In the genomic region with DNA sequence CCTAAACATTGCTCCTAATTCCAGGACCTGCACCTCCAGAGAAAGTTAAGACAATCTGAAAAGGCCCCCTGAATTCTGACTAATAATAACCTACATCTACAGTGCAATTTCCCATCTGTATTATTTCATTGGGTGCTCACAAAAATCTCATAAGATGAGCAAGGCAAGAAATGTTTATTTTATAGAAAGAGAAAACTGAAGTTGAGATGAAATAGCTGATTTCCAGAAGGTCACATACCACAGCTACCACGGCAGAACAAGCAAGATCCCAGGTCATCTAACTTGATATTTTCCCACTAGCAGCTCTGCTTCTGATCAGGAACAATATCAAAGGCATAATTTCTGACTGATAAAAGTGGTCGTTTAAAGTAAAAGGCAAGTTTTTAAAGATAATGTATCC, we compare ENCODE assay signal across 16 cellular contexts.
A peak's percentile ranks its signal among the peaks of the same experiment; 100 is the strongest.
DNase-seq lines count a peak whose midpoint lies in the region; ATAC-seq and TF ChIP-seq lines count a peak whose summit lies in the region.
"Had no signal": no experiment of that assay in that cellular context is flagged by ENCODE, and none has a peak within 500 bp of the region (broad histone marks: within the 10 kb centered on the region; RNA-seq: fewer than 3 reads in every experiment).

No MANE protein-coding gene starts in this region.

- H3K9me3 ChIP-seq in SJSA1 (replicated peaks) (peaks cover 4% of the 10 kb centered on the region; the same call in 1 of the 2 replicates), WERI-Rb-1 (ENCODE audit: severe bottlenecking) (no peaks in the 10 kb centered on the region)
- H3K9me3 ChIP-seq: esophagus muscularis mucosa had no signal

- peak overlapping the region; percentile 24 to 79 for H3K27ac Mint-ChIP-seq in activated naive CD4-positive, alpha-beta T cell treated with anti-CD3 and anti-CD28 coated beads, Interleukin-2, amount 50 U/mL, for 72 hours
- H3K27ac Mint-ChIP-seq in stimulated activated naive CD8-positive, alpha-beta T cell treated with anti-CD3 and anti-CD28 coated beads, Interleukin-15, amount 100 ng/mL, for 72 hours, result peak overlapping the region; percentile 5 to 92
- H3K27ac Mint-ChIP-seq: immature natural killer cell; T-helper 2 cell treated with Interferon-gamma antibody and Interleukin-4, amounts not matched to agents 5 μg/mL and 100 μg/mL, for 36 hours had no signal

- H3K27me3 ChIP-seq in SJSA1 (replicated peaks), result no peaks in the 10 kb centered on the region
- H3K27me3 ChIP-seq in WERI-Rb-1 (ENCODE audit: insufficient read depth, low read depth, severe bottlenecking), result no peaks in the 10 kb centered on the region
- H3K27me3 ChIP-seq: cardiac muscle cell, esophagus muscularis mucosa had no signal

- peaks cover 2 to 7% of the 10 kb centered on the region in 2 donors for H3K9me3 Mint-ChIP-seq in activated naive CD4-positive, alpha-beta T cell treated with anti-CD3 and anti-CD28 coated beads, Interleukin-2, amount 50 U/mL, for 72 hours
- peaks cover 5 to 13% of the 10 kb centered on the region in 2 donors for H3K9me3 Mint-ChIP-seq in stimulated activated naive CD8-positive, alpha-beta T cell treated with anti-CD3 and anti-CD28 coated beads, Interleukin-15, amount 100 ng/mL, for 72 hours

- H3K4me1 ChIP-seq in SJSA1 (replicated peaks), result peaks cover 48% of the 10 kb centered on the region

- H3K27me3 Mint-ChIP-seq in stimulated activated naive CD8-positive, alpha-beta T cell treated with anti-CD3 and anti-CD28 coated beads, Interleukin-15, amount 100 ng/mL, for 72 hours, result no peaks in the 10 kb centered on the region

- TF ChIP-seq CTCF in fibroblast of villous mesenchyme (IDR thresholded peaks at IDR 0.05; ENCODE audit: insufficient read depth, low read depth, low read length), result no peak
- TF ChIP-seq CTCF in WERI-Rb-1 (IDR thresholded peaks at IDR 0.05; ENCODE audit: low read depth, low read length), result no peak

- H3K4me3 ChIP-seq in SJSA1 (no peak overlapping the region), fibroblast of villous mesenchyme (ENCODE audit: low read depth, low read length) (no peak overlapping the region), WERI-Rb-1 (ENCODE audit: low read depth, low read length) (no peak overlapping the region)
- H3K4me3 ChIP-seq: cardiac muscle cell, esophagus muscularis mucosa had no signal

- ATAC-seq in activated naive CD4-positive, alpha-beta T cell treated with anti-CD3 and anti-CD28 coated beads, Interleukin-2, amount 50 U/mL, for 72 hours, result no peak
- no peak for ATAC-seq in stimulated activated naive CD8-positive, alpha-beta T cell treated with anti-CD3 and anti-CD28 coated beads, Interleukin-15, amount 100 ng/mL, for 72 hours

- peaks cover 0 to 16% of the 10 kb centered on the region in 2 donors for H3K36me3 Mint-ChIP-seq in activated naive CD4-positive, alpha-beta T cell treated with anti-CD3 and anti-CD28 coated beads, Interleukin-2, amount 50 U/mL, for 72 hours

- H3K36me3 ChIP-seq in SJSA1, result no peaks in the 10 kb centered on the region
- no peaks in the 10 kb centered on the region for H3K36me3 ChIP-seq in WERI-Rb-1
- H3K36me3 ChIP-seq: cardiac muscle cell, esophagus muscularis mucosa had no signal

- no peak for DNase-seq in activated naive CD4-positive, alpha-beta T cell treated with anti-CD3 and anti-CD28 coated beads, Interleukin-2, amount 50 U/mL, for 72 hours (ENCODE audit: low spot score in 2 of 2)
- DNase-seq in activated naive CD4-positive, alpha-beta T cell treated with Interleukin-2 at 50 U/mL for 16 hours, result no peak
- DNase-seq in SJSA1 (ENCODE audit: low read depth in 1 of 2, low spot score in 2 of 2), result no peak
- peak; percentile 39 for DNase-seq in fibroblast of villous mesenchyme (ENCODE audit: low read depth)
- DNase-seq in stimulated activated naive CD8-positive, alpha-beta T cell treated with anti-CD3 and anti-CD28 coated beads, Interleukin-15, amount 100 ng/mL, for 72 hours, result no peak
- DNase-seq in WERI-Rb-1, result no peak
- DNase-seq in 8988T, result no peak
- DNase-seq in nucleus accumbens (lab: John Stamatoyannopoulos, UW), result no peak
- DNase-seq: glutamatergic neuron, immature natural killer cell, NCI-H1694, NCI-H446 treated with DMSO at 0.1 percent for 48 hours, SIG-M5 had no signal

- H3K4me3 Mint-ChIP-seq in stimulated activated naive CD8-positive, alpha-beta T cell treated with anti-CD3 and anti-CD28 coated beads, Interleukin-15, amount 100 ng/mL, for 72 hours, result peak overlapping the region; percentile 0 to 32
- H3K4me3 Mint-ChIP-seq: immature natural killer cell; T-helper 2 cell treated with Interferon-gamma antibody and Interleukin-4, amounts not matched to agents 5 μg/mL and 100 μg/mL, for 36 hours had no signal

- H3K27ac ChIP-seq in SJSA1 (peak overlapping the region; percentile 75), WERI-Rb-1 (no peak overlapping the region)
- H3K27ac ChIP-seq: cardiac muscle cell had no signal

- peaks cover 56% of the 10 kb centered on the region for H3K4me1 Mint-ChIP-seq in stimulated activated naive CD8-positive, alpha-beta T cell treated with anti-CD3 and anti-CD28 coated beads, Interleukin-15, amount 100 ng/mL, for 72 hours
- H3K4me1 Mint-ChIP-seq: immature natural killer cell had no signal
